Comparison of ENCODE assay signal across 16 cellular contexts in genomic region chr17:75681289-75681688, GRCh38. TPM values are rescaled to one million over a fixed set of nuclear protein-coding genes. Genes with fewer than 3 reads are reported as not detected.
DNase-seq lines count a peak whose midpoint lies in the region; ATAC-seq and TF ChIP-seq lines count a peak whose summit lies in the region.
"Had no signal": no experiment of that assay in that cellular context is flagged by ENCODE, and none has a peak within 500 bp of the region (broad histone marks: within the 10 kb centered on the region; RNA-seq: fewer than 3 reads in every experiment).

No MANE protein-coding gene starts in this region.

- H3K4me1 ChIP-seq in HCT116 (ENCODE audit: control insufficient read depth in 1 of 2, insufficient read depth in 2 of 2, low read length in 2 of 2), result peaks cover 62 to 84% of the 10 kb centered on the region in 2 experiments
- H3K4me1 ChIP-seq in adipocyte (ENCODE audit: control insufficient read depth, insufficient read depth, low read length), result peaks cover 32% of the 10 kb centered on the region
- peaks cover 8 to 87% (median 55%) of the 10 kb centered on the region in 6 donors for H3K4me1 ChIP-seq in spleen
- H3K4me1 ChIP-seq in CD4-positive, alpha-beta memory T cell (ENCODE audit: insufficient read depth, low read length), result no peaks in the 10 kb centered on the region

- intact Hi-C loops in HCT116 (cut with micrococcal nuclease), result no loop called here
- intact Hi-C loops in spleen (cut with DNase I; ENCODE audit: low total_unique reads), result no loop called here
- intact Hi-C loops in CD4-positive, alpha-beta memory T cell (cut with micrococcal nuclease), result no loop called here

- H3K9me3 ChIP-seq in HCT116 (ENCODE audit: control insufficient read depth in 1 of 2, insufficient read depth in 1 of 2, low read depth in 1 of 2, low read length in 2 of 2) (no peaks in the 10 kb centered on the region), adipocyte (ENCODE audit: control insufficient read depth, low read length) (no peaks in the 10 kb centered on the region), spleen (no peaks in the 10 kb centered on the region)
- no peaks in the 10 kb centered on the region for H3K9me3 ChIP-seq in CD4-positive, alpha-beta memory T cell (ENCODE audit: control insufficient read depth in 1 of 2, low read length in 2 of 2)
- H3K9me3 ChIP-seq: Caco-2 had no signal

- H3K9me2 ChIP-seq in HCT116 (ENCODE audit: insufficient read depth), result no peaks in the 10 kb centered on the region

- ATAC-seq in HCT116, result no peak

- BruUV-seq in HCT116 (replicated peaks; lab: Mats Ljungman, UMichigan), result no TSS peak

- H3K4me3 Mint-ChIP-seq in CD4-positive, alpha-beta memory T cell, result no peak overlapping the region

- H2AFZ ChIP-seq in HCT116 (ENCODE audit: low read depth, low read length, poor library complexity, severe bottlenecking), result no peak overlapping the region

- TF ChIP-seq POLR2A in HCT116 (IDR thresholded peaks at IDR 0.05; ENCODE audit: borderline replicate concordance, extremely low read depth, insufficient read depth, insufficient read length), result no peak
- no peak for TF ChIP-seq POLR2A in spleen (IDR thresholded peaks at IDR 0.05)

- peaks cover 96% of the 10 kb centered on the region for H3K79me2 ChIP-seq in HCT116 (ENCODE audit: insufficient read depth, low read length)

- TF ChIP-seq RAD21 in HCT116 (IDR thresholded peaks at IDR 0.05; ENCODE audit: low read depth), result no peak

- TF ChIP-seq CTCF in HCT116 (IDR thresholded peaks at IDR 0.05 in 2 of 3, conservative IDR thresholded peaks at IDR 0.05 in 1 of 3; ENCODE audit: borderline replicate concordance in 1 of 3, insufficient read depth in 1 of 3, low read depth in 2 of 3, low read length in 2 of 3) (no peak), fibroblast of villous mesenchyme (IDR thresholded peaks at IDR 0.05; ENCODE audit: insufficient read depth, low read depth, low read length) (no peak), spleen (IDR thresholded peaks at IDR 0.05 in 8 of 11, conservative IDR thresholded peaks at IDR 0.05 in 3 of 11) (no peak)

- H3K4me1 Mint-ChIP-seq in CD4-positive, alpha-beta memory T cell, result peaks cover 19 to 38% (median 25%) of the 10 kb centered on the region in 4 donors

- no peak for DNase-seq in HCT116 (ENCODE audit: low read depth, low spot score)
- DNase-seq in adipocyte (ENCODE audit: low read depth), result peak; percentile 85
- peak; percentile 58 for DNase-seq in fibroblast of villous mesenchyme (ENCODE audit: low read depth)
- DNase-seq in spleen, result peak; percentile 34
- DNase-seq in OCI-M2 (lab: John Stamatoyannopoulos, UW; ENCODE audit: unreplicated experiment), result no peak
- no peak for DNase-seq in NOMO-1 treated with DMSO at 0.1 percent for 48 hours (lab: John Stamatoyannopoulos, UW; ENCODE audit: unreplicated experiment)
- no peak for DNase-seq in GF-D8 (lab: John Stamatoyannopoulos, UW)
- no peak for DNase-seq in CD4-positive, alpha-beta memory T cell
- DNase-seq: activated CD4-positive, alpha-beta T cell treated with anti-CD3 and anti-CD28 coated beads, Interleukin-2, amount 50 U/mL, for 48 hours; activated naive CD4-positive, alpha-beta T cell treated with anti-CD3 and anti-CD28 coated beads, Interleukin-2, amount 50 U/mL, for 16 hours; Caco-2; effector CD8-positive, alpha-beta T cell; MV-4-11; NCI-H774; T-helper 1 cell had no signal

- H3K36me3 Mint-ChIP-seq in CD4-positive, alpha-beta memory T cell, result peaks cover 23 to 51% of the 10 kb centered on the region in 2 donors

- no peak overlapping the region for H3K27ac Mint-ChIP-seq in CD4-positive, alpha-beta memory T cell

- no peaks in the 10 kb centered on the region for H4K20me1 ChIP-seq in HCT116 (ENCODE audit: insufficient read depth)

- RAD21 ChIA-PET in HCT116 (lab: Charles Lee; ENCODE audit: low non-redundant PET in 1 of 2, low total read pairs in 2 of 2, uncharacterized antibody in 2 of 2, unreplicated experiment in 2 of 2), result interaction anchor here in 1 of 2 experiments (0.9 to 1.2 kb wide), 2 partner anchors 66 to 69 kb away, joined by 3 read pairs; no protein-coding TSS in a partner anchor

- H3K9me3 Mint-ChIP-seq in CD4-positive, alpha-beta memory T cell, result no peaks in the 10 kb centered on the region

- H3K9ac ChIP-seq in HCT116 (ENCODE audit: low read length) (peak overlapping the region; percentile 30), adipocyte (ENCODE audit: low read length) (no peak overlapping the region)

- no peaks in the 10 kb centered on the region for H3K27me3 ChIP-seq in HCT116 (ENCODE audit: insufficient read depth, low read length)
- no peaks in the 10 kb centered on the region for H3K27me3 ChIP-seq in adipocyte (replicated peaks; ENCODE audit: control insufficient read depth, insufficient read depth, low read length)
- no peaks in the 10 kb centered on the region for H3K27me3 ChIP-seq in spleen (replicated peaks in 1 of 7)
- H3K27me3 ChIP-seq in CD4-positive, alpha-beta memory T cell (ENCODE audit: insufficient read depth, low read length), result no peaks in the 10 kb centered on the region

- POLR2A ChIA-PET in HCT116 (lab: Charles Lee), result interaction anchor here (1.1 to 6.4 kb wide), 6 partner anchors 12 to 67 kb away, joined by 5 to 41 read pairs (median 12); partner anchors contain the start of genes ITGB4, RECQL5 and SAP30BP
- POLR2A ChIA-PET in CD4-positive, alpha-beta memory T cell (lab: Charles Lee; ENCODE audit: partially characterized antibody), result no interaction called here

- peak overlapping the region; percentile 48 for H3K27ac ChIP-seq in HCT116 (ENCODE audit: low read depth, low read length)
- H3K27ac ChIP-seq in spleen, result peak overlapping the region in 6 of 8 donors; percentile 69 to 79 (median 74)
- no peak overlapping the region for H3K27ac ChIP-seq in CD4-positive, alpha-beta memory T cell (ENCODE audit: low read depth, low read length)
- H3K27ac ChIP-seq: HL-60 had no signal

- H3K36me3 ChIP-seq in HCT116 (ENCODE audit: control insufficient read depth in 1 of 2, insufficient read depth in 2 of 2, low read length in 2 of 2) (peaks cover 10 to 19% of the 10 kb centered on the region in 2 experiments; a peak in 3 of 4 replicates), adipocyte (ENCODE audit: control insufficient read depth, insufficient read depth, low read length, severe bottlenecking) (peaks cover 32% of the 10 kb centered on the region), spleen (peaks cover 0 to 74% (median 25%) of the 10 kb centered on the region in 6 donors)
- peaks cover 33% of the 10 kb centered on the region for H3K36me3 ChIP-seq in CD4-positive, alpha-beta memory T cell (ENCODE audit: insufficient read depth, low read length)

- WGBS in spleen, 5 donors, result 82 to 90% (median 85%) methylated on average over 3 of the region's 3 CpGs

- H3K27me3 Mint-ChIP-seq in CD4-positive, alpha-beta memory T cell, result no peaks in the 10 kb centered on the region

- CTCF ChIA-PET in HCT116 (lab: Charles Lee), result interaction anchor here (0.8 to 8.5 kb wide), 5 partner anchors 14 to 84 kb away, joined by 3 to 174 read pairs (median 16); partner anchors contain the start of gene GALK1
- CTCF ChIA-PET in CD4-positive, alpha-beta memory T cell (lab: Charles Lee; ENCODE audit: partially characterized antibody), result interaction anchor here (0.9 to 3.3 kb wide), 2 partner anchors 48 to 67 kb away, joined by 9 to 20 read pairs; partner anchors contain the start of gene SMIM5

- H3K4me3 ChIP-seq in HCT116 (replicated peaks in 1 of 2; ENCODE audit: low read depth in 1 of 2, low read length in 2 of 2) (no peak overlapping the region), adipocyte (ENCODE audit: low read length) (no peak overlapping the region), fibroblast of villous mesenchyme (ENCODE audit: low read depth, low read length) (no peak overlapping the region), spleen (no peak overlapping the region)
- H3K4me3 ChIP-seq in CD4-positive, alpha-beta memory T cell (ENCODE audit: low read length in 2 of 2), result no peak overlapping the region

- H3K4me2 ChIP-seq in HCT116 (ENCODE audit: low read length), result peak overlapping the region; percentile 27

TF ChIP-seq in HCT116, 20 proteins besides CTCF, POLR2A, EP300 and RAD21 (continues in another document):
- TF ChIP-seq TCF7L2 (IDR thresholded peaks at IDR 0.05; ENCODE audit: borderline replicate concordance, extremely low read depth, insufficient read depth, insufficient read length), result no peak

RNA-seq across cellular contexts. Expression of gene SAP30BP, which starts 14.2 kb away (rescaled TPM):
- total RNA-seq in HCT116 (2021; ENCODE audit: unreplicated experiment), result 149 TPM
- polyA plus RNA-seq in HCT116 (2012), result 107 and 111 TPM in 2 replicates
- total RNA-seq in fibroblast of villous mesenchyme, result 58.9 and 60.0 TPM in 2 replicates
- 100 to 1,000 TPM in 3 of 7 donors, 10 to 100 TPM in 4; 71.6 to 110 (median 82.1) TPM for total RNA-seq in spleen
- 10 to 100 TPM; 53.8 to 76.7 (median 70.4) TPM for polyA plus RNA-seq in spleen
- total RNA-seq in CD4-positive, alpha-beta memory T cell, result 100 to 1,000 TPM; 115 to 119 TPM
- 10 to 100 TPM; 69.9 to 80.4 TPM for polyA plus RNA-seq in CD4-positive, alpha-beta memory T cell

RNA-seq across cellular contexts. Expression of gene RECQL5, which starts 14.3 kb away (rescaled TPM):
- total RNA-seq in HCT116 (2021; ENCODE audit: unreplicated experiment), result 83.3 TPM
- 55.3 and 61.6 TPM in 2 replicates for polyA plus RNA-seq in HCT116 (2012)
- total RNA-seq in fibroblast of villous mesenchyme, result 19.6 and 20.7 TPM in 2 replicates
- total RNA-seq in spleen, result 10 to 100 TPM; 25.7 to 51.0 (median 37.6) TPM
- 10 to 100 TPM; 28.2 to 48.8 (median 47.4) TPM for polyA plus RNA-seq in spleen
- 10 to 100 TPM; 58.3 to 59.1 TPM for total RNA-seq in CD4-positive, alpha-beta memory T cell
- polyA plus RNA-seq in CD4-positive, alpha-beta memory T cell, result 10 to 100 TPM in 1 of 2 donors, 1 to 10 TPM in 1; 6.4 to 16.7 TPM

RNA-seq across cellular contexts. Expression of gene ITGB4, which starts 40.0 kb away (rescaled TPM):
- total RNA-seq in HCT116 (2021; ENCODE audit: unreplicated experiment), result 568 TPM
- polyA plus RNA-seq in HCT116 (2012), result 727 and 809 TPM in 2 replicates
- 0.32 and 1.3 TPM in 2 replicates for total RNA-seq in fibroblast of villous mesenchyme
- 100 to 1,000 TPM in 3 of 7 donors, 10 to 100 TPM in 4; 80.4 to 205 (median 90.1) TPM for total RNA-seq in spleen
- polyA plus RNA-seq in spleen, result 10 to 100 TPM; 16.6 to 49.9 (median 30.1) TPM
- 1 to 10 TPM in 1 of 2 experiments, under 1 TPM in 1; 0.67 to 1.2 TPM for total RNA-seq in CD4-positive, alpha-beta memory T cell
- polyA plus RNA-seq in CD4-positive, alpha-beta memory T cell, result under 1 TPM; 0.25 to 0.91 TPM

RNA-seq across cellular contexts. Expression of gene SMIM5, which starts 48.1 kb away (rescaled TPM):
- total RNA-seq in HCT116 (2021; ENCODE audit: unreplicated experiment) (0.12 TPM), fibroblast of villous mesenchyme (under 0.01 TPM in 1 of 2 replicates, not detected in the other), spleen (1 to 10 TPM; 2.1 to 5.1 (median 3.4) TPM)
- 0.79 and 1.0 TPM in 2 replicates for polyA plus RNA-seq in HCT116 (2012)
- polyA plus RNA-seq in spleen, result 1 to 10 TPM; 3.0 to 4.7 (median 4.7) TPM
- not detected for total RNA-seq in CD4-positive, alpha-beta memory T cell
- not detected for polyA plus RNA-seq in CD4-positive, alpha-beta memory T cell

Comparison
In these comparisons a context has a peak if more than half of its experiments do, and no peak if none do; other contexts are left out.
1. DNase-seq: peak in adipocyte (single experiment), fibroblast of villous mesenchyme (single experiment) and spleen (single experiment); none in HCT116 (single experiment), OCI-M2 (single experiment), NOMO-1 treated with DMSO at 0.1 percent for 48 hours (single experiment), GF-D8 (single experiment) and CD4-positive, alpha-beta memory T cell (0 of 5).
2. RNA of gene ITGB4, which starts 40.0 kb away (total RNA-seq): 568 TPM in HCT116 (single experiment) and 80.4 to 205 TPM in spleen; 0.32 to 1.3 TPM in fibroblast of villous mesenchyme and 0.67 to 1.2 TPM in CD4-positive, alpha-beta memory T cell; every median in the first group is over 10 times any median in the second.